1 cellular context compared by ENCODE assay signal in genomic region chr7:155206286-155207020, GRCh38.
TF ChIP-seq lines count a peak whose summit lies in the region.

No MANE protein-coding gene starts in this region.

TF ChIP-seq in IMR-90, 13 proteins besides CTCF, POLR2A, EP300 and RAD21:
- TF ChIP-seq NFE2L2 (IDR thresholded peaks at IDR 0.05; ENCODE audit: low read depth, low read length) (peak; percentile 66; the same call in 1 of the 2 replicates), CEBPB (IDR thresholded peaks at IDR 0.05; ENCODE audit: low read depth, low read length) (no peak), RFX5 (IDR thresholded peaks at IDR 0.05; ENCODE audit: low read depth, low read length) (peak; percentile 92)
TF ChIP-seq in IMR-90: peak in this region for 2.
